ENCODE assay signal across 16 cellular contexts in genomic region chr10:51342381-51342780, GRCh38.
"Had no signal": no experiment of that assay in that cellular context is flagged by ENCODE, and none has a peak within 500 bp of the region (broad histone marks: within the 10 kb centered on the region; RNA-seq: fewer than 3 reads in every experiment).

No MANE protein-coding gene starts in this region.

- H3K4me1 ChIP-seq: foreskin keratinocyte, lower lobe of right lung, prostate gland had no signal

- H3K36me3 ChIP-seq: adrenal gland, lower lobe of right lung, prostate gland, tibial nerve had no signal

- H3K27ac ChIP-seq: adrenal gland, foreskin keratinocyte, lower lobe of right lung, prostate gland, tibial nerve had no signal

- FAIRE-seq: astrocyte had no signal

- DNase-seq: activated CD4-positive, alpha-beta T cell treated with anti-CD3 and anti-CD28 coated beads for 1 hour; activated CD4-positive, alpha-beta T cell treated with anti-CD3 and anti-CD28 coated beads, Interleukin-2, amount 50 U/mL, for 1 hour; activated CD8-positive, alpha-beta T cell treated with anti-CD3 and anti-CD28 coated beads, Interleukin-2, amount 10 ng/mL, durations not matched to agents 7 days and 5 days; adrenal gland; cortex of kidney; endodermal cell; foreskin keratinocyte; lower lobe of right lung; mucosa of descending colon; occipital lobe; stimulated activated CD4-positive, alpha-beta T cell treated with anti-CD3 and anti-CD28 coated beads, Interleukin-1b, Interleukin-23, amount 100 ng/mL, for 48 hours; stimulated activated naive CD8-positive, alpha-beta T cell treated with anti-CD3 and anti-CD28 coated beads, Interleukin-15, amount 100 ng/mL, for 72 hours had no signal

- H3K27me3 ChIP-seq: adrenal gland, foreskin keratinocyte, tibial nerve had no signal

- ATAC-seq: activated CD8-positive, alpha-beta T cell treated with anti-CD3 and anti-CD28 coated beads, Interleukin-2, amount 10 ng/mL, durations not matched to agents 7 days and 5 days; foreskin keratinocyte; left lobe of liver; lower lobe of right lung; mucosa of descending colon; stimulated activated naive CD8-positive, alpha-beta T cell treated with anti-CD3 and anti-CD28 coated beads, Interleukin-15, amount 100 ng/mL, for 72 hours had no signal

- H3K9me3 ChIP-seq: adrenal gland, lower lobe of right lung, mucosa of descending colon, prostate gland, tibial nerve had no signal

- H3K4me3 ChIP-seq: adrenal gland, lower lobe of right lung, mucosa of descending colon, prostate gland, tibial nerve had no signal
